20 cellular contexts compared by ENCODE assay signal in the genomic region with DNA sequence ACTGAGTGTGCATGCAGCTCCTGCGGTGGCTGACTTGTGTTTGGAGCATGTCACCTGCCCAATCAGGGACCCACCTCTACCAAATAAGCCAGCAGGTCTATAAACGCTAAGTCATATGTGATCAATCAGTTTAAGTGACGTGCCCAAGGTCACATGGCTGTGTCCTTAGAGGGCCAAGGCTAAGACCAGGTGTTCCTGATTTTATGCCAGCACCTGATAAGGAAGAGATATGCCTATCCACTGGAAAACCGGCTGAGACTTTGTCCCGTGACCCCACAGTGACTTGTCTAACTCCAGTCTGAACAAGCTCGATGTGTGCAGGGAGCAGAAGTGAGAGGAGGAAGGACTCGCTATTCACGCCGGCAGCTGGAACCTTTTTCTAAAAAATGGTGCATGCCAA. TPM values are rescaled to one million over a fixed set of nuclear protein-coding genes. Genes with fewer than 3 reads are reported as not detected.
A peak's percentile ranks its signal among the peaks of the same experiment; 100 is the strongest.
DNase-seq lines count a peak whose midpoint lies in the region; ATAC-seq and TF ChIP-seq lines count a peak whose summit lies in the region.
"Had no signal": no experiment of that assay in that cellular context is flagged by ENCODE, and none has a peak within 500 bp of the region (broad histone marks: within the 10 kb centered on the region; RNA-seq: fewer than 3 reads in every experiment).

No MANE protein-coding gene starts in this region.

- no peak for TF ChIP-seq CTCF in Peyer's patch (IDR thresholded peaks at IDR 0.05)
- no peak for TF ChIP-seq CTCF in stomach (IDR thresholded peaks at IDR 0.05)

- H3K36me3 ChIP-seq in Peyer's patch (no peaks in the 10 kb centered on the region), stomach (no peaks in the 10 kb centered on the region)
- H3K36me3 ChIP-seq: BLaER1 treated with 17β-estradiol and CSF1 and Interleukin-3, amounts not matched to agents 10 nM and 100 nM; ovary; SJSA1; thoracic aorta had no signal

- H3K27me3 ChIP-seq in Peyer's patch (no peaks in the 10 kb centered on the region), stomach (no peaks in the 10 kb centered on the region)
- H3K27me3 ChIP-seq: BLaER1 treated with 17β-estradiol and CSF1 and Interleukin-3, amounts not matched to agents 10 nM and 100 nM; ovary had no signal

- intact Hi-C loops in left colon (cut with DNase I, micrococcal nuclease) (no loop called here), stomach (cut with DNase I; ENCODE audit: low total_unique reads) (no loop called here)

- TF ChIP-seq POLR2A in Peyer's patch (IDR thresholded peaks at IDR 0.05) (peak; percentile 39 to 61), stomach (IDR thresholded peaks at IDR 0.05) (no peak)

- no peak for TF ChIP-seq EP300 in stomach (IDR thresholded peaks at IDR 0.05)

- H3K4me3 ChIP-seq in Peyer's patch (no peak overlapping the region), stomach (peak overlapping the region in 1 of 4 donors; percentile 1)
- H3K4me3 ChIP-seq: BLaER1 treated with 17β-estradiol and CSF1 and Interleukin-3, amounts not matched to agents 10 nM and 100 nM; ovary; SJSA1; thoracic aorta had no signal

- no peaks in the 10 kb centered on the region for H3K9me3 ChIP-seq in Peyer's patch
- no peaks in the 10 kb centered on the region for H3K9me3 ChIP-seq in stomach
- H3K9me3 ChIP-seq: BLaER1 treated with 17β-estradiol and CSF1 and Interleukin-3, amounts not matched to agents 10 nM and 100 nM; ovary; SJSA1; thoracic aorta had no signal

- H3K27ac ChIP-seq in Peyer's patch: peak overlapping the region in 3 of 4 donors; percentile 42 to 87 (median 82)
- peak overlapping the region; percentile 68 to 79 (median 75) for H3K27ac ChIP-seq in stomach
- H3K27ac ChIP-seq: BLaER1 treated with 17β-estradiol and CSF1 and Interleukin-3, amounts not matched to agents 10 nM and 100 nM; ovary; SJSA1; thoracic aorta had no signal

- DNase-seq in HuH-7 (ENCODE audit: low spot score): peak; percentile 61
- peak in 2 of 3 donors; percentile 78 to 88 for DNase-seq in Peyer's patch
- peak; percentile 61 to 84 for DNase-seq in left colon
- DNase-seq in stomach: peak; percentile 85
- DNase-seq in LoVo (ENCODE audit: low spot score): no peak
- DNase-seq in 8988T: no peak
- DNase-seq: activated CD4-positive, alpha-beta T cell treated with anti-CD3 and anti-CD28 coated beads for 36 hours; activated naive CD4-positive, alpha-beta T cell treated with anti-CD3 and anti-CD28 coated beads, Interleukin-2, amount 50 U/mL, for 16 hours; amniotic stem cell; hypothalamus; KG1; left cardiac atrium; NCI-H748 treated with DMSO at 0.1 percent for 48 hours; ovary; stimulated activated CD4-positive, alpha-beta T cell treated with anti-CD3 and anti-CD28 coated beads, Interleukin-2, amount 100 ng/mL, for 24 hours; T-helper 9 cell had no signal

- H3K4me1 ChIP-seq in Peyer's patch: peaks cover 0 to 40% (median 2%) of the 10 kb centered on the region in 4 donors
- H3K4me1 ChIP-seq in stomach: peaks cover 45 to 68% (median 62%) of the 10 kb centered on the region in 4 donors
- H3K4me1 ChIP-seq: SJSA1 had no signal

- WGBS in stomach, 5 donors: 27 to 43% (median 38%) methylated on average over 9 of the region's 9 CpGs

- peak; percentile 92 for ATAC-seq in left colon
- ATAC-seq in HG02678 (IDR thresholded peaks at IDR 0.05; ENCODE audit: unreplicated experiment): no peak
- ATAC-seq: activated CD4-positive, alpha-beta T cell treated with anti-CD3 and anti-CD28 coated beads for 36 hours; left cardiac atrium had no signal

RNA-seq across cellular contexts. Expression of a gene that starts 57.1 kb away (rescaled TPM):
- total RNA-seq in Peyer's patch (10 to 100 TPM; 38.8 to 94.4 (median 73.2) TPM), left colon (10 to 100 TPM; 46.1 to 54.6 TPM), stomach (100 to 1,000 TPM in 1 of 5 donors, 10 to 100 TPM in 4; 56.7 to 302 (median 70.3) TPM)
- 10 to 100 TPM; 19.9 to 27.9 (median 26.3) TPM for polyA plus RNA-seq in stomach

Comparison
In these comparisons a context has a peak if more than half of its experiments do, and no peak if none do; other contexts are left out.
1. DNase-seq: peak in HuH-7 (single experiment), Peyer's patch (2 of 3), left colon (2 of 2) and stomach (single experiment); none in LoVo (single experiment) and 8988T (single experiment).
2. POLR2A ChIP-seq: peak in Peyer's patch (2 of 2); none in stomach (0 of 4).